In the genomic region with DNA sequence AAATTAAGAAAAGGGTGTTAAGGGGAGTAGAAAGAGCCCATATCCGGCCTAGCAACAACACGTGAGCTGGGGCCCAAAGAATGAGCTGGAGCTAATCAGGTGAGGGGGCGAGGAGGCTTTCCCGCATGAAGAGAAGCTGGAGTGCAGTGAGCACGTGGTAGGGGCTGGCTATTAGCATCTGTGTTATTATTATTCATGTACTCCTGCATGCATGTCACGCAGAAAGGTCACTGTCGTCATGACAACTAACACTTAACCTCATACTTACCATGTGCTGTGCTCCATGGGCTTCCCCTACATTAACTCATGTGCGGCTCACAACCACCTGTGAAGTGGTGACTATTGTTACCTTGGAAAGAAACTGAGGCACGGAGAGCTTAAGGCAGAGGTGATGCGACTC, we compare ENCODE assay signal across 26 cellular contexts.
"Had no signal": no experiment of that assay in that cellular context is flagged by ENCODE, and none has a peak within 500 bp of the region (broad histone marks: within the 10 kb centered on the region; RNA-seq: fewer than 3 reads in every experiment).

No MANE protein-coding gene starts in this region.

- ATAC-seq: activated naive CD8-positive, alpha-beta T cell treated with anti-CD3 and anti-CD28 coated beads, Interleukin-2, amount 50 U/mL, for 24 hours; activated T-cell treated with anti-CD3 and anti-CD28 coated beads, Interleukin-2, amount 50 U/mL, for 4 hours; left colon; right cardiac atrium had no signal

- H3K27me3 ChIP-seq: dorsolateral prefrontal cortex, stomach, upper lobe of left lung had no signal

- H3K36me3 ChIP-seq: prostate gland, stomach, upper lobe of left lung had no signal

- H3K27ac ChIP-seq: dorsolateral prefrontal cortex, epithelial cell of prostate, prostate gland, stomach, upper lobe of left lung had no signal

- H3K36me3 Mint-ChIP-seq: brain had no signal

- H3K4me3 Mint-ChIP-seq: activated CD4-positive, alpha-beta T cell treated with anti-CD3 and anti-CD28 coated beads, Interleukin-2, amount 10 ng/mL, durations not matched to agents 24 days and 14 days; activated naive CD4-positive, alpha-beta T cell treated with anti-CD3 and anti-CD28 coated beads for 36 hours; activated naive CD8-positive, alpha-beta T cell treated with anti-CD3 and anti-CD28 coated beads, Interleukin-2, amount 50 U/mL, for 24 hours; activated T-cell treated with anti-CD3 and anti-CD28 coated beads, Interleukin-2, amount 50 U/mL, for 4 hours; brain; nephron had no signal

- H3K27me3 Mint-ChIP-seq: activated naive CD8-positive, alpha-beta T cell treated with anti-CD3 and anti-CD28 coated beads, Interleukin-2, amount 50 U/mL, for 24 hours had no signal

- H3K4me1 ChIP-seq: prostate gland, upper lobe of left lung had no signal

- H3K27ac Mint-ChIP-seq: activated CD4-positive, alpha-beta T cell treated with anti-CD3 and anti-CD28 coated beads, Interleukin-2, amount 10 ng/mL, durations not matched to agents 24 days and 14 days; activated naive CD4-positive, alpha-beta T cell treated with anti-CD3 and anti-CD28 coated beads for 36 hours; activated naive CD8-positive, alpha-beta T cell treated with anti-CD3 and anti-CD28 coated beads, Interleukin-2, amount 50 U/mL, for 24 hours had no signal

- H3K9me3 Mint-ChIP-seq: activated CD4-positive, alpha-beta T cell treated with anti-CD3 and anti-CD28 coated beads, Interleukin-2, amount 10 ng/mL, durations not matched to agents 24 days and 14 days; activated naive CD4-positive, alpha-beta T cell treated with anti-CD3 and anti-CD28 coated beads for 36 hours; activated naive CD8-positive, alpha-beta T cell treated with anti-CD3 and anti-CD28 coated beads, Interleukin-2, amount 50 U/mL, for 24 hours; activated T-cell treated with anti-CD3 and anti-CD28 coated beads, Interleukin-2, amount 50 U/mL, for 4 hours had no signal

- H3K4me1 Mint-ChIP-seq: activated CD4-positive, alpha-beta T cell treated with anti-CD3 and anti-CD28 coated beads, Interleukin-2, amount 10 ng/mL, durations not matched to agents 24 days and 14 days; activated naive CD8-positive, alpha-beta T cell treated with anti-CD3 and anti-CD28 coated beads, Interleukin-2, amount 50 U/mL, for 24 hours had no signal

- FAIRE-seq: colon, small intestine had no signal

- H3K9me3 ChIP-seq: prostate gland, stomach, upper lobe of left lung had no signal

- DNase-seq: activated CD4-positive, alpha-beta T cell treated with anti-CD3 and anti-CD28 coated beads, Interleukin-2, amount 10 ng/mL, durations not matched to agents 24 days and 14 days; activated CD8-positive, alpha-beta memory T cell treated with anti-CD3 and anti-CD28 coated beads, Interleukin-2, amount 50 U/mL, for 4 hours; activated naive CD4-positive, alpha-beta T cell treated with anti-CD3 and anti-CD28 coated beads for 36 hours; activated naive CD8-positive, alpha-beta T cell treated with anti-CD3 and anti-CD28 coated beads, Interleukin-2, amount 50 U/mL, for 24 hours; activated T-cell treated with anti-CD3 and anti-CD28 coated beads, Interleukin-2, amount 50 U/mL, for 4 hours; anterior cingulate cortex; central memory CD4-positive, alpha-beta T cell; dorsolateral prefrontal cortex; foreskin fibroblast; glutamatergic neuron; hypothalamus; islet precursor cell; left colon; midbrain; right cardiac atrium; small intestine; stimulated activated CD4-positive, alpha-beta T cell treated with anti-CD3 and anti-CD28 coated beads, Interleukin-15, amount 100 ng/mL, for 24 hours; stimulated activated CD4-positive, alpha-beta T cell treated with anti-CD3 and anti-CD28 coated beads, Interleukin-2, amount 100 ng/mL, for 48 hours; stomach; upper lobe of left lung had no signal

- H3K4me3 ChIP-seq: dorsolateral prefrontal cortex, lung, prostate gland, stomach, upper lobe of left lung had no signal
